Comparison of ENCODE assay signal across 1 cellular context in the genomic region with DNA sequence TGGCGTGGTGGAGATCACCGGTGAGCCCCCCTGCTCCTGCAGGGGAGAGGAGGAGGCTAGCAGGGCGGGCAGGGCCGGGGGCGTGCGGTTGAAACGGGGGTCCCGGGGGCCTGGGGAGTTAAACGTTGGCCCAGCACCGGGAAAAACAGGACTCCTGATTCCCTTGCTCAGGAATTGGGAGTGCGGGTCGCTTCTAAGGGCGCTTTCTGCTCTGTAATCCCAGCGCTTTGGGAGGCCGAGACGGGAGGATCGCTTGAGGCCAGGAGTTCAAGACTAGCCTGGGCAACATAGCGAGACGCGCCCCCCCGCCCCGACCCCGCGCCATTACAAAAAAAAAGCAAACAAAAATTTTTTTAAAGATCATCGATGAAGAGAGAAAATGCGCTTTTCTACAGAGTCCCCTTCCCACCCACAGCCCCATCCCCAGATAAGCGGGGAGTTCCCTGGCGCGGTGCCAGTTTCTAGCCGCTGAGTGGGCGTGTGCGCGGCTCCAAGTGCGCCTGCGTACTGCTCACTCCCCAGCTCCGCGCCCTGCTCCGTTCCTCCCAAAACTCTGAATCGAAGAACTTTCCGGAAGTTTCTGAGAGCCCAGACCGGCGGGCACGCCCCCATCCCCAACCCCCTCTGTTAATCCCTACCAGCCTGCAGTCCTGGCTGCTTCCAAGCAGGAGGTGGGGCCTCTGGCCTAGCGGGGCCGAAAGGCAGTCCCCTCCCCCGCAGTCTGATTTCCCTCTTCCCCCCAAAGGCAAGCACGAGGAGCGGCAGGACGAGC.
TF ChIP-seq lines count a peak whose summit lies in the region.

No MANE protein-coding gene starts in this region.

TF ChIP-seq in H1, 55 proteins besides CTCF, POLR2A, EP300 and RAD21:
- TF ChIP-seq SP1 (IDR thresholded peaks at IDR 0.05; ENCODE audit: low read depth, low read length) (peak; percentile 93), SIN3A (conservative IDR thresholded peaks at IDR 0.05 in 1 of 2, IDR thresholded peaks at IDR 0.05 in 1 of 2; ENCODE audit: low read depth in 1 of 2, low read length in 2 of 2) (peak; percentile 80 to 82; a peak in 2 of 4 replicates), KDM4A (IDR thresholded peaks at IDR 0.05; ENCODE audit: low read depth, low read length, severe bottlenecking) (no peak), TAF1 (IDR thresholded peaks at IDR 0.05; ENCODE audit: low read depth, low read length) (peak; percentile 66; the same call in 1 of the 2 replicates), GABPA (IDR thresholded peaks at IDR 0.05; ENCODE audit: borderline replicate concordance, insufficient read depth, low read length) (peak; percentile 44; the same call in 1 of the 2 replicates), RXRA (IDR thresholded peaks at IDR 0.05; ENCODE audit: insufficient read depth, low read depth, low read length) (no peak), BRCA1 (IDR thresholded peaks at IDR 0.05; ENCODE audit: low read depth, low read length) (no peak), MAFK (IDR thresholded peaks at IDR 0.05; ENCODE audit: low read depth, low read length) (no peak), GTF2F1 (IDR thresholded peaks at IDR 0.05; ENCODE audit: borderline replicate concordance, low read depth, low read length) (no peak), ASH2L (IDR thresholded peaks at IDR 0.05; ENCODE audit: low read length) (peak; percentile 37), ZNF274 (IDR thresholded peaks at IDR 0.05; ENCODE audit: borderline replicate concordance, extremely low read depth, low read length) (no peak), EZH2 (IDR thresholded peaks at IDR 0.05; ENCODE audit: low read depth, low read length, severe bottlenecking) (no peak), TEAD4 (IDR thresholded peaks at IDR 0.05; ENCODE audit: low read depth, low read length) (no peak), SIX5 (IDR thresholded peaks at IDR 0.05; ENCODE audit: low read depth, low read length) (no peak), RBBP5 (IDR thresholded peaks at IDR 0.05; ENCODE audit: borderline replicate concordance, low read depth, low read length) (0 out of 2 replicates have a peak, but pooled peaks have one; percentile 23), SUZ12 (IDR thresholded peaks at IDR 0.05; ENCODE audit: low read length) (no peak), BACH1 (IDR thresholded peaks at IDR 0.05; ENCODE audit: low read length) (no peak), SAP30 (IDR thresholded peaks at IDR 0.05; ENCODE audit: insufficient read depth, insufficient replicate concordance, low read length) (no peak), YY1 (IDR thresholded peaks at IDR 0.05; ENCODE audit: low read depth, low read length) (0 out of 2 replicates have a peak, but pooled peaks have one; percentile 45), JUND (IDR thresholded peaks at IDR 0.05; ENCODE audit: low read length) (0 out of 2 replicates have a peak, but pooled peaks have one; percentile 29), FOSL1 (IDR thresholded peaks at IDR 0.05; ENCODE audit: insufficient read depth, low read depth, low read length) (no peak), PHF8 (conservative IDR thresholded peaks at IDR 0.05; ENCODE audit: low read depth, low read length) (no peak; the same call in 1 of the 2 replicates), EGR1 (IDR thresholded peaks at IDR 0.05; ENCODE audit: borderline replicate concordance, low read depth, low read length) (peak; percentile 93), TBP (IDR thresholded peaks at IDR 0.05; ENCODE audit: low read depth, low read length) (peak; percentile 70), NRF1 (IDR thresholded peaks at IDR 0.05; ENCODE audit: low read depth, low read length) (peak; percentile 48), POU5F1 (IDR thresholded peaks at IDR 0.05; ENCODE audit: low read depth, low read length) (no peak), SP4 (IDR thresholded peaks at IDR 0.05; ENCODE audit: low read length) (no peak), BCL11A (IDR thresholded peaks at IDR 0.05; ENCODE audit: low read depth in 2 of 2, low read length in 2 of 2) (no peak), CEBPB (IDR thresholded peaks at IDR 0.05; ENCODE audit: low read depth, low read length) (no peak), SRF (IDR thresholded peaks at IDR 0.05; ENCODE audit: low read depth, low read length) (no peak), SIRT6 (IDR thresholded peaks at IDR 0.05; ENCODE audit: low read length) (no peak), KDM5A (IDR thresholded peaks at IDR 0.05; ENCODE audit: low read length) (no peak), SP2 (IDR thresholded peaks at IDR 0.05; ENCODE audit: low read length) (no peak), CBX8 (IDR thresholded peaks at IDR 0.05; ENCODE audit: borderline replicate concordance, low read depth, low read length) (no peak), TCF12 (IDR thresholded peaks at IDR 0.05; ENCODE audit: low read depth, low read length) (no peak), CREB1 (IDR thresholded peaks at IDR 0.05) (no peak), HDAC2 (IDR thresholded peaks at IDR 0.05; ENCODE audit: borderline replicate concordance in 1 of 2, low read depth in 2 of 2, low read length in 2 of 2) (peak in 1 of 2 experiments; percentile 51; a peak in 1 of 4 replicates), RFX5 (IDR thresholded peaks at IDR 0.05; ENCODE audit: borderline replicate concordance, low read depth, low read length) (no peak), CTBP2 (IDR thresholded peaks at IDR 0.05; ENCODE audit: borderline replicate concordance, insufficient read depth, insufficient read length, low read length) (peak; percentile 82), CHD1 (IDR thresholded peaks at IDR 0.05; ENCODE audit: low read depth, low read length) (no peak), HDAC6 (IDR thresholded peaks at IDR 0.05; ENCODE audit: low read depth, low read length) (no peak), NANOG (IDR thresholded peaks at IDR 0.05; ENCODE audit: insufficient read depth, low read depth, low read length, poor library complexity, severe bottlenecking) (no peak), TAF7 (optimal IDR thresholded peaks at IDR 0.05; ENCODE audit: borderline replicate concordance, low read depth, low read length) (no peak), KDM1A (IDR thresholded peaks at IDR 0.05; ENCODE audit: borderline replicate concordance, low read length) (peak; percentile 56; the same call in 1 of the 2 replicates), POLR2AphosphoS5 (IDR thresholded peaks at IDR 0.05; ENCODE audit: low read depth, low read length) (peak; percentile 46; the same call in 1 of the 2 replicates), CBX5 (IDR thresholded peaks at IDR 0.05; ENCODE audit: low read depth, low read length) (no peak), RNF2 (IDR thresholded peaks at IDR 0.05; ENCODE audit: borderline replicate concordance, low read depth, low read length, missing control alignments, poor library complexity, severe bottlenecking) (peak; percentile 29), JUN (IDR thresholded peaks at IDR 0.05; ENCODE audit: low read depth, low read length) (no peak), CHD2 (IDR thresholded peaks at IDR 0.05; ENCODE audit: low read length) (peak; percentile 20; the same call in 1 of the 2 replicates)
- TF ChIP-seq, protein P1, sequence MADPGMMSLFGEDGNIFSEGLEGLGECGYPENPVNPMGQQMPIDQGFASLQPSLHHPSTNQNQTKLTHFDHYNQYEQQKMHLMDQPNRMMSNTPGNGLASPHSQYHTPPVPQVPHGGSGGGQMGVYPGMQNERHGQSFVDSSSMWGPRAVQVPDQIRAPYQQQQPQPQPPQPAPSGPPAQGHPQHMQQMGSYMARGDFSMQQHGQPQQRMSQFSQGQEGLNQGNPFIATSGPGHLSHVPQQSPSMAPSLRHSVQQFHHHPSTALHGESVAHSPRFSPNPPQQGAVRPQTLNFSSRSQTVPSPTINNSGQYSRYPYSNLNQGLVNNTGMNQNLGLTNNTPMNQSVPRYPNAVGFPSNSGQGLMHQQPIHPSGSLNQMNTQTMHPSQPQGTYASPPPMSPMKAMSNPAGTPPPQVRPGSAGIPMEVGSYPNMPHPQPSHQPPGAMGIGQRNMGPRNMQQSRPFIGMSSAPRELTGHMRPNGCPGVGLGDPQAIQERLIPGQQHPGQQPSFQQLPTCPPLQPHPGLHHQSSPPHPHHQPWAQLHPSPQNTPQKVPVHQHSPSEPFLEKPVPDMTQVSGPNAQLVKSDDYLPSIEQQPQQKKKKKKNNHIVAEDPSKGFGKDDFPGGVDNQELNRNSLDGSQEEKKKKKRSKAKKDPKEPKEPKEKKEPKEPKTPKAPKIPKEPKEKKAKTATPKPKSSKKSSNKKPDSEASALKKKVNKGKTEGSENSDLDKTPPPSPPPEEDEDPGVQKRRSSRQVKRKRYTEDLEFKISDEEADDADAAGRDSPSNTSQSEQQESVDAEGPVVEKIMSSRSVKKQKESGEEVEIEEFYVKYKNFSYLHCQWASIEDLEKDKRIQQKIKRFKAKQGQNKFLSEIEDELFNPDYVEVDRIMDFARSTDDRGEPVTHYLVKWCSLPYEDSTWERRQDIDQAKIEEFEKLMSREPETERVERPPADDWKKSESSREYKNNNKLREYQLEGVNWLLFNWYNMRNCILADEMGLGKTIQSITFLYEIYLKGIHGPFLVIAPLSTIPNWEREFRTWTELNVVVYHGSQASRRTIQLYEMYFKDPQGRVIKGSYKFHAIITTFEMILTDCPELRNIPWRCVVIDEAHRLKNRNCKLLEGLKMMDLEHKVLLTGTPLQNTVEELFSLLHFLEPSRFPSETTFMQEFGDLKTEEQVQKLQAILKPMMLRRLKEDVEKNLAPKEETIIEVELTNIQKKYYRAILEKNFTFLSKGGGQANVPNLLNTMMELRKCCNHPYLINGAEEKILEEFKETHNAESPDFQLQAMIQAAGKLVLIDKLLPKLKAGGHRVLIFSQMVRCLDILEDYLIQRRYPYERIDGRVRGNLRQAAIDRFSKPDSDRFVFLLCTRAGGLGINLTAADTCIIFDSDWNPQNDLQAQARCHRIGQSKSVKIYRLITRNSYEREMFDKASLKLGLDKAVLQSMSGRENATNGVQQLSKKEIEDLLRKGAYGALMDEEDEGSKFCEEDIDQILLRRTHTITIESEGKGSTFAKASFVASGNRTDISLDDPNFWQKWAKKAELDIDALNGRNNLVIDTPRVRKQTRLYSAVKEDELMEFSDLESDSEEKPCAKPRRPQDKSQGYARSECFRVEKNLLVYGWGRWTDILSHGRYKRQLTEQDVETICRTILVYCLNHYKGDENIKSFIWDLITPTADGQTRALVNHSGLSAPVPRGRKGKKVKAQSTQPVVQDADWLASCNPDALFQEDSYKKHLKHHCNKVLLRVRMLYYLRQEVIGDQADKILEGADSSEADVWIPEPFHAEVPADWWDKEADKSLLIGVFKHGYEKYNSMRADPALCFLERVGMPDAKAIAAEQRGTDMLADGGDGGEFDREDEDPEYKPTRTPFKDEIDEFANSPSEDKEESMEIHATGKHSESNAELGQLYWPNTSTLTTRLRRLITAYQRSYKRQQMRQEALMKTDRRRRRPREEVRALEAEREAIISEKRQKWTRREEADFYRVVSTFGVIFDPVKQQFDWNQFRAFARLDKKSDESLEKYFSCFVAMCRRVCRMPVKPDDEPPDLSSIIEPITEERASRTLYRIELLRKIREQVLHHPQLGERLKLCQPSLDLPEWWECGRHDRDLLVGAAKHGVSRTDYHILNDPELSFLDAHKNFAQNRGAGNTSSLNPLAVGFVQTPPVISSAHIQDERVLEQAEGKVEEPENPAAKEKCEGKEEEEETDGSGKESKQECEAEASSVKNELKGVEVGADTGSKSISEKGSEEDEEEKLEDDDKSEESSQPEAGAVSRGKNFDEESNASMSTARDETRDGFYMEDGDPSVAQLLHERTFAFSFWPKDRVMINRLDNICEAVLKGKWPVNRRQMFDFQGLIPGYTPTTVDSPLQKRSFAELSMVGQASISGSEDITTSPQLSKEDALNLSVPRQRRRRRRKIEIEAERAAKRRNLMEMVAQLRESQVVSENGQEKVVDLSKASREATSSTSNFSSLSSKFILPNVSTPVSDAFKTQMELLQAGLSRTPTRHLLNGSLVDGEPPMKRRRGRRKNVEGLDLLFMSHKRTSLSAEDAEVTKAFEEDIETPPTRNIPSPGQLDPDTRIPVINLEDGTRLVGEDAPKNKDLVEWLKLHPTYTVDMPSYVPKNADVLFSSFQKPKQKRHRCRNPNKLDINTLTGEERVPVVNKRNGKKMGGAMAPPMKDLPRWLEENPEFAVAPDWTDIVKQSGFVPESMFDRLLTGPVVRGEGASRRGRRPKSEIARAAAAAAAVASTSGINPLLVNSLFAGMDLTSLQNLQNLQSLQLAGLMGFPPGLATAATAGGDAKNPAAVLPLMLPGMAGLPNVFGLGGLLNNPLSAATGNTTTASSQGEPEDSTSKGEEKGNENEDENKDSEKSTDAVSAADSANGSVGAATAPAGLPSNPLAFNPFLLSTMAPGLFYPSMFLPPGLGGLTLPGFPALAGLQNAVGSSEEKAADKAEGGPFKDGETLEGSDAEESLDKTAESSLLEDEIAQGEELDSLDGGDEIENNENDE (IDR thresholded peaks at IDR 0.05; ENCODE audit: insufficient replicate concordance, low read length): no peak
- TF ChIP-seq, protein P2, sequence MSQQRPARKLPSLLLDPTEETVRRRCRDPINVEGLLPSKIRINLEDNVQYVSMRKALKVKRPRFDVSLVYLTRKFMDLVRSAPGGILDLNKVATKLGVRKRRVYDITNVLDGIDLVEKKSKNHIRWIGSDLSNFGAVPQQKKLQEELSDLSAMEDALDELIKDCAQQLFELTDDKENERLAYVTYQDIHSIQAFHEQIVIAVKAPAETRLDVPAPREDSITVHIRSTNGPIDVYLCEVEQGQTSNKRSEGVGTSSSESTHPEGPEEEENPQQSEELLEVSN (IDR thresholded peaks at IDR 0.05): peak; percentile 96
- TF ChIP-seq, protein P3, sequence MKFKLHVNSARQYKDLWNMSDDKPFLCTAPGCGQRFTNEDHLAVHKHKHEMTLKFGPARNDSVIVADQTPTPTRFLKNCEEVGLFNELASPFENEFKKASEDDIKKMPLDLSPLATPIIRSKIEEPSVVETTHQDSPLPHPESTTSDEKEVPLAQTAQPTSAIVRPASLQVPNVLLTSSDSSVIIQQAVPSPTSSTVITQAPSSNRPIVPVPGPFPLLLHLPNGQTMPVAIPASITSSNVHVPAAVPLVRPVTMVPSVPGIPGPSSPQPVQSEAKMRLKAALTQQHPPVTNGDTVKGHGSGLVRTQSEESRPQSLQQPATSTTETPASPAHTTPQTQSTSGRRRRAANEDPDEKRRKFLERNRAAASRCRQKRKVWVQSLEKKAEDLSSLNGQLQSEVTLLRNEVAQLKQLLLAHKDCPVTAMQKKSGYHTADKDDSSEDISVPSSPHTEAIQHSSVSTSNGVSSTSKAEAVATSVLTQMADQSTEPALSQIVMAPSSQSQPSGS (IDR thresholded peaks at IDR 0.05; ENCODE audit: low read length): no peak
- TF ChIP-seq, protein P4, sequence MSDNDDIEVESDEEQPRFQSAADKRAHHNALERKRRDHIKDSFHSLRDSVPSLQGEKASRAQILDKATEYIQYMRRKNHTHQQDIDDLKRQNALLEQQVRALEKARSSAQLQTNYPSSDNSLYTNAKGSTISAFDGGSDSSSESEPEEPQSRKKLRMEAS (IDR thresholded peaks at IDR 0.05): peak; percentile 93
- TF ChIP-seq, protein P5, sequence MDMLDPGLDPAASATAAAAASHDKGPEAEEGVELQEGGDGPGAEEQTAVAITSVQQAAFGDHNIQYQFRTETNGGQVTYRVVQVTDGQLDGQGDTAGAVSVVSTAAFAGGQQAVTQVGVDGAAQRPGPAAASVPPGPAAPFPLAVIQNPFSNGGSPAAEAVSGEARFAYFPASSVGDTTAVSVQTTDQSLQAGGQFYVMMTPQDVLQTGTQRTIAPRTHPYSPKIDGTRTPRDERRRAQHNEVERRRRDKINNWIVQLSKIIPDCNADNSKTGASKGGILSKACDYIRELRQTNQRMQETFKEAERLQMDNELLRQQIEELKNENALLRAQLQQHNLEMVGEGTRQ (IDR thresholded peaks at IDR 0.05; ENCODE audit: low read length): no peak
- TF ChIP-seq, protein P6, sequence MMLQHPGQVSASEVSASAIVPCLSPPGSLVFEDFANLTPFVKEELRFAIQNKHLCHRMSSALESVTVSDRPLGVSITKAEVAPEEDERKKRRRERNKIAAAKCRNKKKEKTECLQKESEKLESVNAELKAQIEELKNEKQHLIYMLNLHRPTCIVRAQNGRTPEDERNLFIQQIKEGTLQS (IDR thresholded peaks at IDR 0.05; ENCODE audit: insufficient read depth, low read depth, low read length): no peak
